8 cellular contexts compared by ENCODE assay signal in genomic region chr16:88815901-88816589, GRCh38. TPM values are rescaled to one million over a fixed set of nuclear protein-coding genes. Genes with fewer than 3 reads are reported as not detected.
A peak's percentile ranks its signal among the peaks of the same experiment; 100 is the strongest.
DNase-seq lines count a peak whose midpoint lies in the region; ATAC-seq and TF ChIP-seq lines count a peak whose summit lies in the region.

No MANE protein-coding gene starts in this region.

- H3K27me3 ChIP-seq in Caco-2 (replicated peaks; ENCODE audit: control insufficient read depth, insufficient read depth, low read length) = no peaks in the 10 kb centered on the region

- BruUV-seq in Caco-2 (replicated peaks; lab: Mats Ljungman, UMichigan) = no TSS peak

- CTCF ChIA-PET in Caco-2 (lab: Charles Lee) = interaction anchor here (0.6 to 1.5 kb wide), 3 partner anchors 41 to 180 kb away, joined by 3 to 7 read pairs (median 4); partner anchors contain the start of genes GALNS and TRAPPC2L

- no peak overlapping the region for H3K27ac Mint-ChIP-seq in Caco-2 (ENCODE audit: unreplicated experiment)
- H3K27ac Mint-ChIP-seq in central memory CD8-positive, alpha-beta T cell (ENCODE audit: low read depth) = no peak overlapping the region
- H3K27ac Mint-ChIP-seq in nephron = no peak overlapping the region

- POLR2A ChIA-PET in Caco-2 (lab: Charles Lee) = no interaction called here

- H3K9me3 Mint-ChIP-seq in Caco-2 (ENCODE audit: unreplicated experiment) (no peaks in the 10 kb centered on the region), nephron (no peaks in the 10 kb centered on the region)
- no peaks in the 10 kb centered on the region for H3K9me3 Mint-ChIP-seq in central memory CD8-positive, alpha-beta T cell

- DNase-seq in Caco-2 = peak in 1 of 2 experiments; percentile 79
- DNase-seq in HK-2 (ENCODE audit: unreplicated experiment) = peak; percentile 63
- DNase-seq in SW480 (ENCODE audit: low spot score) = peak; percentile 40
- DNase-seq in central memory CD8-positive, alpha-beta T cell (ENCODE audit: low spot score in 2 of 2) = peak; percentile 30 to 41
- DNase-seq in T1000 (lab: John Stamatoyannopoulos, UW) = no peak

- H3K36me3 ChIP-seq in Caco-2 (ENCODE audit: control insufficient read depth, insufficient read depth, low read length) = no peaks in the 10 kb centered on the region

- ATAC-seq in central memory CD8-positive, alpha-beta T cell (replicated peaks; ENCODE audit: extremely low read depth, poor library complexity, severe bottlenecking) = no peak
- ATAC-seq in HG03457 (IDR thresholded peaks at IDR 0.05; ENCODE audit: unreplicated experiment) = no peak
- ATAC-seq in GM18909 (IDR thresholded peaks at IDR 0.05; ENCODE audit: poor library complexity, unreplicated experiment) = no peak

- no peaks in the 10 kb centered on the region for H3K9me3 ChIP-seq in Caco-2

- H3K4me3 Mint-ChIP-seq in Caco-2 (ENCODE audit: unreplicated experiment) (no peak overlapping the region), nephron (no peak overlapping the region)
- no peak overlapping the region for H3K4me3 Mint-ChIP-seq in central memory CD8-positive, alpha-beta T cell

- no peak overlapping the region for H3K4me3 ChIP-seq in Caco-2 (ENCODE audit: low read depth, low read length)

- TF ChIP-seq CTCF in Caco-2 (IDR thresholded peaks at IDR 0.05; ENCODE audit: insufficient read depth in 1 of 2, low read depth in 1 of 2, low read length in 1 of 2, severe bottlenecking in 1 of 2, unreplicated experiment in 1 of 2) = peak; percentile 86 to 90
- peak; percentile 68 to 72 (median 71) for TF ChIP-seq CTCF in nephron (IDR thresholded peaks at IDR 0.05; ENCODE audit: unreplicated experiment in 3 of 3)

- H3K4me1 Mint-ChIP-seq in Caco-2 (ENCODE audit: low read depth, unreplicated experiment) = no peaks in the 10 kb centered on the region
- H3K4me1 Mint-ChIP-seq in central memory CD8-positive, alpha-beta T cell = peaks cover 10% of the 10 kb centered on the region
- H3K4me1 Mint-ChIP-seq in nephron = no peaks in the 10 kb centered on the region

- intact Hi-C loops in Caco-2 (cut with micrococcal nuclease; ENCODE audit: unreplicated experiment) = loop anchor here (1.0 to 2.0 kb wide), 3 partner anchors 41 to 401 kb away; partner anchors contain the start of genes TRAPPC2L and ZNF778

- H3K36me3 Mint-ChIP-seq in Caco-2 (ENCODE audit: insufficient read depth, unreplicated experiment) (peaks cover 64% of the 10 kb centered on the region), nephron (ENCODE audit: low read depth) (no peaks in the 10 kb centered on the region)
- peaks cover 11% of the 10 kb centered on the region for H3K36me3 Mint-ChIP-seq in central memory CD8-positive, alpha-beta T cell (ENCODE audit: insufficient read depth)

- H3K27me3 Mint-ChIP-seq in Caco-2 (ENCODE audit: insufficient read depth, unreplicated experiment) (no peaks in the 10 kb centered on the region), nephron (ENCODE audit: low read depth) (no peaks in the 10 kb centered on the region)
- H3K27me3 Mint-ChIP-seq in central memory CD8-positive, alpha-beta T cell = no peaks in the 10 kb centered on the region

- H3K4me1 ChIP-seq in Caco-2 = peaks cover 5% of the 10 kb centered on the region

RNA-seq across cellular contexts. Expression of gene APRT, which starts 4.3 kb away (rescaled TPM):
- total RNA-seq in Caco-2 (2022) = 251 and 268 TPM in 2 replicates

RNA-seq across cellular contexts. Expression of gene CDT1, which starts 12.5 kb away (rescaled TPM):
- total RNA-seq in Caco-2 (2022) = 97.7 and 98.0 TPM in 2 replicates

RNA-seq across cellular contexts. Expression of gene PIEZO1, which starts 31.0 kb away (rescaled TPM):
- total RNA-seq in Caco-2 (2022) = 248 and 284 TPM in 2 replicates

RNA-seq across cellular contexts. Expression of gene GALNS, which starts 40.7 kb away (rescaled TPM):
- 55.3 and 57.8 TPM in 2 replicates for total RNA-seq in Caco-2 (2022)

RNA-seq across cellular contexts. Expression of gene TRAPPC2L, which starts 40.9 kb away (rescaled TPM):
- 179 and 181 TPM in 2 replicates for total RNA-seq in Caco-2 (2022)
